In the genomic region with DNA sequence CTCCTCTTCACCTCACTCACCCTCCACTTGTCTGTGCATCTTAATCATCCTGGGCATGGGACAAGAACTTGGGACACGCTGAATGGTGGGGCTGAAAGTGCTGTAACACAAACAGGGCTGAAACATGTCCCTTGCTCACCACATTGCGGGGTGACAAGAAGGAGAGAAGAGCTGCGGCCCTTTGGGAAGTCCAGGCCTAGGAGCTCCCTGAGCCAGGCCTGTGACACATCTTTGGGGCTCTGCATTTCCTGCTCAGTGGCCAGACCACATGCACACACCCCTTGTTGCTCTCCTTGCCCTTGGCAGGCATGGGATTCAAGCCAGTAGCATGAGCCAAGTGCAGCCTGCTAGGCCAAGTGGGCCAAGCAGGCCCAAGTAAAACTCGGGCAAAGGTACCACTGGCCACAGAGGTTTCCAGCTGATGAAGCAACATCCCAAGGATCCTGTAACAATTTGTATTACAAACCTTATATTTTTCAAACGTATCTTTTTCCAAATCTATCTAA, we compare ENCODE assay signal across 19 cellular contexts.
"Had no signal": no experiment of that assay in that cellular context is flagged by ENCODE, and none has a peak within 500 bp of the region (broad histone marks: within the 10 kb centered on the region; RNA-seq: fewer than 3 reads in every experiment).

No MANE protein-coding gene starts in this region.

- H3K4me3 ChIP-seq: dorsolateral prefrontal cortex, esophagus muscularis mucosa, hepatocyte, mucosa of descending colon, ovary, smooth muscle cell, testis, tibial nerve had no signal

- DNase-seq: cortex of kidney; dorsolateral prefrontal cortex; effector CD8-positive, alpha-beta T cell; foreskin keratinocyte; kidney glomerular epithelial cell; mammary epithelial cell; naive thymus-derived CD8-positive, alpha-beta T cell; ovary; stimulated activated CD4-positive, alpha-beta T cell treated with anti-CD3 and anti-CD28 coated beads, Interleukin-2, amount 100 ng/mL, for 48 hours; testis had no signal

- H2AFZ ChIP-seq: hepatocyte had no signal

- H3K36me3 ChIP-seq: esophagus muscularis mucosa, ovary, tibial nerve had no signal

- H3K27me3 Mint-ChIP-seq: central memory CD8-positive, alpha-beta T cell; naive thymus-derived CD8-positive, alpha-beta T cell; progenitor cell of endocrine pancreas; stimulated activated naive CD8-positive, alpha-beta T cell treated with anti-CD3 and anti-CD28 coated beads, Interleukin-15, Interleukin-2, amounts not matched to agents 100 ng/mL and 50 ng/mL, for 24 hours had no signal

- H3K9me3 ChIP-seq: esophagus muscularis mucosa, ovary, testis, tibial nerve had no signal

- H3K4me1 Mint-ChIP-seq: central memory CD8-positive, alpha-beta T cell; naive thymus-derived CD8-positive, alpha-beta T cell had no signal

- H3K36me3 Mint-ChIP-seq: naive thymus-derived CD8-positive, alpha-beta T cell had no signal

- H3K4me1 ChIP-seq: esophagus muscularis mucosa, foreskin keratinocyte, testis, tibial nerve had no signal

- H3K27ac Mint-ChIP-seq: progenitor cell of endocrine pancreas; stimulated activated naive CD8-positive, alpha-beta T cell treated with anti-CD3 and anti-CD28 coated beads, Interleukin-15, Interleukin-2, amounts not matched to agents 100 ng/mL and 50 ng/mL, for 24 hours had no signal

- H3K27ac ChIP-seq: dorsolateral prefrontal cortex, esophagus muscularis mucosa, foreskin keratinocyte, hepatocyte, ovary, testis, tibial nerve had no signal

- H3K27me3 ChIP-seq: dorsolateral prefrontal cortex, esophagus muscularis mucosa, foreskin keratinocyte, hepatocyte, ovary, testis, tibial nerve had no signal

- ATAC-seq: foreskin keratinocyte; mucosa of descending colon; naive thymus-derived CD8-positive, alpha-beta T cell; right cardiac atrium had no signal

- H3K4me2 ChIP-seq: hepatocyte, smooth muscle cell had no signal

- H3K4me3 Mint-ChIP-seq: central memory CD8-positive, alpha-beta T cell; naive thymus-derived CD8-positive, alpha-beta T cell; stimulated activated naive CD8-positive, alpha-beta T cell treated with anti-CD3 and anti-CD28 coated beads, Interleukin-15, Interleukin-2, amounts not matched to agents 100 ng/mL and 50 ng/mL, for 24 hours had no signal
